In the genomic region with DNA sequence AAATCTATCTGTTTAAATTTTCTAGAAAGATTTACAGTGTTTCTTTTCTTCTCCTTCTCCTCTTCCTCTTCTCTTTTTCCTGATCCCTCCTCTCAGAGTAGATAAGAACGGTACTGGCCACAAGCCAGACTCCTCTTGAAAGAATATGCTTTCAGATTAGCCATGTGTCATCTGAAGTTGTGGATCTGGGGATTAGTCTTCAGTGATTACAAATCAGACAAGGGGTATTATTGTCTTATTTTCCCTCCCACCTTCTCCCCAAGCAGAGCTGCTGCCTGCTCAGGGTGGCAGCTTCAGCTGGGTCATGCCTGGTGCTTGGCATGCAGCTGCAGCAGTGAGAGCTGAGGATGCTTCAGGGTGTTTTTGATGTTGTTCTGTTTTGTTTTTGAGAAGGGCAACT, we compare ENCODE assay signal across 10 cellular contexts. TPM values are rescaled to one million over a fixed set of nuclear protein-coding genes. Genes with fewer than 3 reads are reported as not detected.
DNase-seq lines count a peak whose midpoint lies in the region; ATAC-seq, FAIRE-seq and TF ChIP-seq lines count a peak whose summit lies in the region.
"Had no signal": no experiment of that assay in that cellular context is flagged by ENCODE, and none has a peak within 500 bp of the region (broad histone marks: within the 10 kb centered on the region; RNA-seq: fewer than 3 reads in every experiment).

No MANE protein-coding gene starts in this region.

- DNase-seq in HepG2 (ENCODE audit: low spot score), result peak; percentile 5
- no peak for DNase-seq in right lobe of liver
- peak; percentile 63 for DNase-seq in RPMI7951 (ENCODE audit: low read depth)
- DNase-seq in fibroblast of mammary gland (ENCODE audit: low read depth), result peak; percentile 53
- DNase-seq in aorta, result no peak
- DNase-seq in GM13976 (ENCODE audit: low spot score), result no peak
- DNase-seq in transverse colon, result no peak
- DNase-seq: activated naive CD8-positive, alpha-beta T cell treated with anti-CD3 and anti-CD28 coated beads, Interleukin-2, amount 10 ng/mL, durations not matched to agents 7 days and 5 days had no signal

- H3K27me3 ChIP-seq in HepG2 (ENCODE audit: control insufficient read depth in 1 of 2, insufficient read depth in 2 of 2, low read length in 2 of 2) (no peaks in the 10 kb centered on the region; a peak in 1 of 5 replicates), right lobe of liver (no peaks in the 10 kb centered on the region), aorta (ENCODE audit: control insufficient read depth in 1 of 2, insufficient read depth in 2 of 2, low read length in 1 of 2) (no peaks in the 10 kb centered on the region), transverse colon (no peaks in the 10 kb centered on the region)

- no peaks in the 10 kb centered on the region for H3K9me3 ChIP-seq in HepG2 (ENCODE audit: low read length)
- H3K9me3 ChIP-seq in right lobe of liver, result no peaks in the 10 kb centered on the region
- H3K9me3 ChIP-seq in aorta (ENCODE audit: control insufficient read depth, low read length), result no peaks in the 10 kb centered on the region
- H3K9me3 ChIP-seq in transverse colon, result no peaks in the 10 kb centered on the region

- TF ChIP-seq EP300 in HepG2 (IDR thresholded peaks at IDR 0.05; ENCODE audit: low read depth in 2 of 2, low read length in 2 of 2) (no peak), HepG2 (CRISPR knock-in tag; IDR thresholded peaks at IDR 0.05; ENCODE audit: borderline replicate concordance) (no peak), transverse colon (IDR thresholded peaks at IDR 0.05; ENCODE audit: low read depth) (no peak)

- no peak overlapping the region for H3K9ac ChIP-seq in HepG2 (ENCODE audit: insufficient read depth, low read depth, low read length)

- H3K36me3 ChIP-seq in HepG2 (replicated peaks in 1 of 2; ENCODE audit: control insufficient read depth in 1 of 2, insufficient read depth in 2 of 2, low read length in 2 of 2) (no peaks in the 10 kb centered on the region), right lobe of liver (no peaks in the 10 kb centered on the region), aorta (ENCODE audit: control insufficient read depth in 1 of 2, insufficient read depth in 2 of 2, low read length in 1 of 2) (no peaks in the 10 kb centered on the region), transverse colon (no peaks in the 10 kb centered on the region)

- 0 out of 2 replicates have a peak, but pooled peaks cover 7% of the 10 kb centered on the region for H3K4me1 ChIP-seq in HepG2 (ENCODE audit: insufficient read depth, low read length)
- H3K4me1 ChIP-seq in right lobe of liver, result no peaks in the 10 kb centered on the region
- H3K4me1 ChIP-seq in aorta (ENCODE audit: control insufficient read depth in 1 of 2, insufficient read depth in 2 of 2, low read length in 2 of 2), result peaks cover 2 to 16% of the 10 kb centered on the region in 2 donors
- H3K4me1 ChIP-seq in transverse colon, result no peaks in the 10 kb centered on the region

- TF ChIP-seq CTCF in HepG2 (CRISPR knock-in tag; IDR thresholded peaks at IDR 0.05), result no peak
- TF ChIP-seq CTCF in right lobe of liver (IDR thresholded peaks at IDR 0.05), result no peak
- TF ChIP-seq CTCF in fibroblast of mammary gland (conservative IDR thresholded peaks at IDR 0.05; ENCODE audit: control insufficient read depth, insufficient read depth, low read depth, low read length), result no peak
- TF ChIP-seq CTCF in GM13976 (IDR thresholded peaks at IDR 0.05; ENCODE audit: borderline replicate concordance, control extremely low read depth, extremely low read depth, insufficient read depth, missing control alignments), result no peak
- no peak for TF ChIP-seq CTCF in transverse colon (IDR thresholded peaks at IDR 0.05)

- WGBS in HepG2 (ENCODE audit: low lambda C conversion rate), result 0% methylated on average over 1 of the region's 1 CpG
- WGBS in right lobe of liver (ENCODE audit: insufficient coverage, low coverage, low lambda C conversion rate, missing lambda C conversion rate), result 27% methylated on average over 1 of the region's 1 CpG
- 7 to 11% methylated on average over 1 of the region's 1 CpG for WGBS in aorta, 2 donors
- WGBS in transverse colon (ENCODE audit: low coverage in 1 of 2), 2 donors, result 15 to 20% methylated on average over 1 of the region's 1 CpG

- no TSS peak for BruUV-seq in HepG2 (replicated peaks; lab: Mats Ljungman, UMichigan)

- H3K27ac ChIP-seq in HepG2 (ENCODE audit: extremely low read length, insufficient read depth, low read length) (no peak overlapping the region), right lobe of liver (no peak overlapping the region), aorta (ENCODE audit: low read depth in 1 of 2, low read length in 2 of 2) (no peak overlapping the region), transverse colon (no peak overlapping the region)
- H3K27ac ChIP-seq: C4-2B had no signal

- no peak for TF ChIP-seq RAD21 in HepG2 (CRISPR knock-in tag; IDR thresholded peaks at IDR 0.05)

- POLR2A ChIA-PET in HepG2 (lab: Yijun Ruan, JAX), result no interaction called here

- no peak for TF ChIP-seq POLR2A in HepG2 (IDR thresholded peaks at IDR 0.05; ENCODE audit: insufficient read depth in 1 of 2, low read depth in 2 of 2, low read length in 2 of 2)
- no peak for TF ChIP-seq POLR2A in right lobe of liver (IDR thresholded peaks at IDR 0.05)
- no peak for TF ChIP-seq POLR2A in transverse colon (IDR thresholded peaks at IDR 0.05)

- FAIRE-seq in HepG2 (lab: Jason Lieb, UNC), result no peak

- H4K20me1 ChIP-seq in HepG2 (ENCODE audit: insufficient read depth, low read length), result no peaks in the 10 kb centered on the region

- ATAC-seq in HepG2 (no peak), right lobe of liver (no peak), aorta (ENCODE audit: low FRiP score) (peak; percentile 54), GM19463 (IDR thresholded peaks at IDR 0.05; ENCODE audit: unreplicated experiment) (no peak)

- in situ Hi-C loops in HepG2 (cut with HindIII; ENCODE audit: extremely low pct_ligation_motif_present, low pct_unique_long_range_greater_than_20kb), result no loop called here
- in situ Hi-C loops in GM13976 (cut with MboI; ENCODE audit: low sequenced_read_pairs, unreplicated experiment), result no loop called here
- in situ Hi-C loops in transverse colon (cut with MboI; ENCODE audit: low pct_ligation_motif_present in 1 of 4, low pct_unique_long_range_greater_than_20kb in 1 of 4, low sequenced_read_pairs in 3 of 4), result no loop called here

- no peak overlapping the region for H2AFZ ChIP-seq in HepG2 (ENCODE audit: low read length)

- CTCF ChIA-PET in HepG2 (lab: Yijun Ruan, JAX; ENCODE audit: low intra/inter-chr PET ratio, low total read pairs), result no interaction called here

- H3K4me2 ChIP-seq in HepG2 (ENCODE audit: low read depth, low read length), result no peak overlapping the region

- H3K4me3 ChIP-seq in HepG2 (replicated peaks in 1 of 3; ENCODE audit: insufficient read depth in 1 of 3, low read depth in 2 of 3, low read length in 3 of 3) (no peak overlapping the region), right lobe of liver (no peak overlapping the region), fibroblast of mammary gland (ENCODE audit: control insufficient read depth, low read depth, low read length) (no peak overlapping the region), aorta (ENCODE audit: low read length in 2 of 2) (no peak overlapping the region), transverse colon (no peak overlapping the region)

- no peaks in the 10 kb centered on the region for H3K79me2 ChIP-seq in HepG2 (ENCODE audit: insufficient read depth, low read length)

- intact Hi-C loops in HepG2 (cut with micrococcal nuclease; ENCODE audit: unreplicated experiment) (no loop called here), right lobe of liver (cut with DNase I) (no loop called here), aorta (cut with DNase I) (no loop called here), transverse colon (cut with DNase I; ENCODE audit: low total_unique reads) (no loop called here)

TF ChIP-seq in HepG2, 621 proteins besides CTCF, POLR2A, EP300 and RAD21:
- TF ChIP-seq SMC3 (IDR thresholded peaks at IDR 0.05; ENCODE audit: low read length), result no peak
- no peak for TF ChIP-seq ZNF234 (CRISPR knock-in tag; conservative IDR thresholded peaks at IDR 0.05)
- TF ChIP-seq ZNF12 (CRISPR knock-in tag; IDR thresholded peaks at IDR 0.05), result no peak
- no peak for TF ChIP-seq HES4 (CRISPR knock-in tag; IDR thresholded peaks at IDR 0.05; ENCODE audit: borderline replicate concordance)

RNA-seq across cellular contexts. Expression of a gene that starts 42.7 kb away (rescaled TPM):
- total RNA-seq in HepG2 (2016; rRNA removed; fragmentation: Illumina TruSeq; extraction: Trizol) (not detected in 2 replicates), right lobe of liver (1 to 10 TPM in 3 of 6 experiments, under 1 TPM in 2, not detected in 1; 0.09 to 1.3 (median 1.1) TPM), aorta (10 to 100 TPM; 51.8 to 73.2 TPM), transverse colon (1 to 10 TPM in 2 of 4 donors, not detected in 2; 1.4 to 1.8 TPM)
- total RNA-seq in HepG2 (2016; cell fraction: cytosol; rRNA removed; fragmentation: Illumina TruSeq; extraction: Trizol; ENCODE audit: low read depth), result not detected in 2 replicates
- total RNA-seq in HepG2 (2016; cell fraction: insoluble cytoplasmic fraction; rRNA removed; fragmentation: Illumina TruSeq; extraction: Trizol), result not detected in 2 replicates
- total RNA-seq in HepG2 (2016; cell fraction: membrane; rRNA removed; fragmentation: Illumina TruSeq; extraction: Trizol), result not detected in 2 replicates
- not detected in 2 replicates for total RNA-seq in HepG2 (2016; cell fraction: nucleus; rRNA removed; fragmentation: Illumina TruSeq; extraction: Trizol)
- polyA plus RNA-seq in HepG2 (2011; rRNA removed) (0.01 TPM in 1 of 2 replicates, not detected in the other), aorta (10 to 100 TPM; 10.9 to 64.8 TPM)
- polyA plus RNA-seq in HepG2 (2011; cell fraction: cytosol; rRNA removed), result not detected in 2 replicates
- 0.10 TPM in 1 of 2 replicates, not detected in the other for polyA plus RNA-seq in HepG2 (2011; cell fraction: nucleus; rRNA removed)
- polyA plus RNA-seq in HepG2 (2012), result not detected in 2 replicates
- polyA plus RNA-seq in HepG2 (2016; cell fraction: cytosol; fragmentation: Illumina TruSeq; extraction: Trizol; ENCODE audit: low read depth), result not detected in 2 replicates
- not detected in 2 replicates for polyA plus RNA-seq in HepG2 (2016; cell fraction: insoluble cytoplasmic fraction; fragmentation: Illumina TruSeq; extraction: Trizol; ENCODE audit: low read depth)
- not detected in 2 replicates for polyA plus RNA-seq in HepG2 (2016; cell fraction: membrane; fragmentation: Illumina TruSeq; extraction: Trizol; ENCODE audit: low read depth)
- 0.29 TPM in 1 of 2 replicates, not detected in the other for polyA plus RNA-seq in HepG2 (2016; cell fraction: nucleus; fragmentation: Illumina TruSeq; extraction: Trizol; ENCODE audit: insufficient read depth, low read depth)
- not detected in 2 replicates for polyA minus RNA-seq in HepG2 (2011; rRNA and poly(A)+ RNA removed; ENCODE audit: low replicate concordance)
- not detected in 2 replicates for polyA minus RNA-seq in HepG2 (2011; cell fraction: cytosol; rRNA and poly(A)+ RNA removed)
- polyA minus RNA-seq in HepG2 (2011; cell fraction: nucleus; rRNA and poly(A)+ RNA removed), result not detected in 2 replicates
- under 0.01 TPM in 1 of 2 replicates, not detected in the other for total RNA-seq in RPMI7951 (2014; rRNA removed; shearing (Covaris generic))
- total RNA-seq: activated naive CD8-positive, alpha-beta T cell treated with anti-CD3 and anti-CD28 coated beads, Interleukin-2, amount 10 ng/mL, durations not matched to agents 7 days and 5 days had no signal

Comparison
In these comparisons a context has a peak if more than half of its experiments do, and no peak if none do; other contexts are left out.
1. DNase-seq: peak in HepG2 (single experiment), RPMI7951 (single experiment) and fibroblast of mammary gland (single experiment); none in right lobe of liver (0 of 3), aorta (0 of 2), GM13976 (single experiment) and transverse colon (single experiment).
2. RNA of a gene that starts 42.7 kb away (total RNA-seq): 51.8 to 73.2 TPM in aorta; 1.4 to 1.8 TPM in transverse colon, 0.09 to 1.3 TPM in right lobe of liver, not detected in HepG2 and under 0.01 TPM in RPMI7951; every median in the first group is over 10 times any median in the second.